Comparison of ENCODE assay signal across 1 cellular context in genomic region chr5:179698935-179699639, GRCh38.
TF ChIP-seq lines count a peak whose summit lies in the region.

A gene with protein sequence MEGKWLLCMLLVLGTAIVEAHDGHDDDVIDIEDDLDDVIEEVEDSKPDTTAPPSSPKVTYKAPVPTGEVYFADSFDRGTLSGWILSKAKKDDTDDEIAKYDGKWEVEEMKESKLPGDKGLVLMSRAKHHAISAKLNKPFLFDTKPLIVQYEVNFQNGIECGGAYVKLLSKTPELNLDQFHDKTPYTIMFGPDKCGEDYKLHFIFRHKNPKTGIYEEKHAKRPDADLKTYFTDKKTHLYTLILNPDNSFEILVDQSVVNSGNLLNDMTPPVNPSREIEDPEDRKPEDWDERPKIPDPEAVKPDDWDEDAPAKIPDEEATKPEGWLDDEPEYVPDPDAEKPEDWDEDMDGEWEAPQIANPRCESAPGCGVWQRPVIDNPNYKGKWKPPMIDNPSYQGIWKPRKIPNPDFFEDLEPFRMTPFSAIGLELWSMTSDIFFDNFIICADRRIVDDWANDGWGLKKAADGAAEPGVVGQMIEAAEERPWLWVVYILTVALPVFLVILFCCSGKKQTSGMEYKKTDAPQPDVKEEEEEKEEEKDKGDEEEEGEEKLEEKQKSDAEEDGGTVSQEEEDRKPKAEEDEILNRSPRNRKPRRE (plus strand): TSS chr5:179698967. CDS start chr5:179705682, 6,715 bp downstream.

TF ChIP-seq in HepG2, 621 proteins besides CTCF, POLR2A, EP300 and RAD21 (continued from another document and continues in another):
- TF ChIP-seq, protein P1, sequence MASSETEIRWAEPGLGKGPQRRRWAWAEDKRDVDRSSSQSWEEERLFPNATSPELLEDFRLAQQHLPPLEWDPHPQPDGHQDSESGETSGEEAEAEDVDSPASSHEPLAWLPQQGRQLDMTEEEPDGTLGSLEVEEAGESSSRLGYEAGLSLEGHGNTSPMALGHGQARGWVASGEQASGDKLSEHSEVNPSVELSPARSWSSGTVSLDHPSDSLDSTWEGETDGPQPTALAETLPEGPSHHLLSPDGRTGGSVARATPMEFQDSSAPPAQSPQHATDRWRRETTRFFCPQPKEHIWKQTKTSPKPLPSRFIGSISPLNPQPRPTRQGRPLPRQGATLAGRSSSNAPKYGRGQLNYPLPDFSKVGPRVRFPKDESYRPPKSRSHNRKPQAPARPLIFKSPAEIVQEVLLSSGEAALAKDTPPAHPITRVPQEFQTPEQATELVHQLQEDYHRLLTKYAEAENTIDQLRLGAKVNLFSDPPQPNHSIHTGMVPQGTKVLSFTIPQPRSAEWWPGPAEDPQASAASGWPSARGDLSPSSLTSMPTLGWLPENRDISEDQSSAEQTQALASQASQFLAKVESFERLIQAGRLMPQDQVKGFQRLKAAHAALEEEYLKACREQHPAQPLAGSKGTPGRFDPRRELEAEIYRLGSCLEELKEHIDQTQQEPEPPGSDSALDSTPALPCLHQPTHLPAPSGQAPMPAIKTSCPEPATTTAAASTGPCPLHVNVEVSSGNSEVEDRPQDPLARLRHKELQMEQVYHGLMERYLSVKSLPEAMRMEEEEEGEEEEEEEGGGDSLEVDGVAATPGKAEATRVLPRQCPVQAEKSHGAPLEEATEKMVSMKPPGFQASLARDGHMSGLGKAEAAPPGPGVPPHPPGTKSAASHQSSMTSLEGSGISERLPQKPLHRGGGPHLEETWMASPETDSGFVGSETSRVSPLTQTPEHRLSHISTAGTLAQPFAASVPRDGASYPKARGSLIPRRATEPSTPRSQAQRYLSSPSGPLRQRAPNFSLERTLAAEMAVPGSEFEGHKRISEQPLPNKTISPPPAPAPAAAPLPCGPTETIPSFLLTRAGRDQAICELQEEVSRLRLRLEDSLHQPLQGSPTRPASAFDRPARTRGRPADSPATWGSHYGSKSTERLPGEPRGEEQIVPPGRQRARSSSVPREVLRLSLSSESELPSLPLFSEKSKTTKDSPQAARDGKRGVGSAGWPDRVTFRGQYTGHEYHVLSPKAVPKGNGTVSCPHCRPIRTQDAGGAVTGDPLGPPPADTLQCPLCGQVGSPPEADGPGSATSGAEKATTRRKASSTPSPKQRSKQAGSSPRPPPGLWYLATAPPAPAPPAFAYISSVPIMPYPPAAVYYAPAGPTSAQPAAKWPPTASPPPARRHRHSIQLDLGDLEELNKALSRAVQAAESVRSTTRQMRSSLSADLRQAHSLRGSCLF (CRISPR knock-in tag; IDR thresholded peaks at IDR 0.05; ENCODE audit: borderline replicate concordance): no peak
- TF ChIP-seq ZNF205 (CRISPR knock-in tag; IDR thresholded peaks at IDR 0.05) (peak; percentile 32; the same call in 1 of the 2 replicates), DR1 (CRISPR knock-in tag; IDR thresholded peaks at IDR 0.05) (peak; percentile 0; the same call in 1 of the 2 replicates), NCOA2 (CRISPR knock-in tag; IDR thresholded peaks at IDR 0.05) (no peak; the same call in 1 of the 2 replicates), MLLT10 (CRISPR knock-in tag; IDR thresholded peaks at IDR 0.05) (no peak), LRRFIP1 (CRISPR knock-in tag; conservative IDR thresholded peaks at IDR 0.05) (no peak), ZNF781 (CRISPR knock-in tag; IDR thresholded peaks at IDR 0.05; ENCODE audit: borderline replicate concordance, not compliant biosample characterization) (no peak), KLF11 (CRISPR knock-in tag; IDR thresholded peaks at IDR 0.05) (no peak), ERF (CRISPR knock-in tag; IDR thresholded peaks at IDR 0.05) (no peak), ZNF180 (CRISPR knock-in tag; IDR thresholded peaks at IDR 0.05; ENCODE audit: borderline replicate concordance, low read depth) (no peak), SMYD3 (CRISPR knock-in tag; IDR thresholded peaks at IDR 0.05) (no peak; the same call in 1 of the 2 replicates), MLX (CRISPR knock-in tag; IDR thresholded peaks at IDR 0.05) (no peak), CBX5 (CRISPR knock-in tag; IDR thresholded peaks at IDR 0.05; ENCODE audit: borderline replicate concordance) (no peak), NR2C2 (CRISPR knock-in tag; IDR thresholded peaks at IDR 0.05; ENCODE audit: borderline replicate concordance) (peak; percentile 60; the same call in 1 of the 2 replicates), MTF1 (CRISPR knock-in tag; IDR thresholded peaks at IDR 0.05) (no peak), ZNF510 (CRISPR knock-in tag; IDR thresholded peaks at IDR 0.05; ENCODE audit: low read depth) (no peak; the same call in 1 of the 2 replicates), ZNF143 (CRISPR knock-in tag; IDR thresholded peaks at IDR 0.05) (no peak), ZNF17 (CRISPR knock-in tag; IDR thresholded peaks at IDR 0.05) (no peak), STAT5B (CRISPR knock-in tag; IDR thresholded peaks at IDR 0.05) (0 out of 2 replicates have a peak, but pooled peaks have one; percentile 12), MAF1 (CRISPR knock-in tag; IDR thresholded peaks at IDR 0.05; ENCODE audit: borderline replicate concordance) (0 out of 2 replicates have a peak, but pooled peaks have one; percentile 3), NRL (CRISPR knock-in tag; IDR thresholded peaks at IDR 0.05; ENCODE audit: borderline replicate concordance) (peak; percentile 59; the same call in 1 of the 2 replicates), CHD4 (IDR thresholded peaks at IDR 0.05; ENCODE audit: borderline replicate concordance, low read length) (no peak), RBM39 (IDR thresholded peaks at IDR 0.05; ENCODE audit: low read depth, low read length, poor library complexity, severe bottlenecking) (no peak), ZNF3 (CRISPR knock-in tag; IDR thresholded peaks at IDR 0.05) (no peak), ZXDC (CRISPR knock-in tag; IDR thresholded peaks at IDR 0.05) (no peak), SNAI1 (CRISPR knock-in tag; IDR thresholded peaks at IDR 0.05; ENCODE audit: borderline replicate concordance) (peak; percentile 14; the same call in 1 of the 2 replicates), ZMYM3 (CRISPR knock-in tag; IDR thresholded peaks at IDR 0.05) (no peak), SAFB2 (CRISPR knock-in tag; IDR thresholded peaks at IDR 0.05; ENCODE audit: borderline replicate concordance, low read depth) (no peak), ZSCAN20 (CRISPR knock-in tag; IDR thresholded peaks at IDR 0.05; ENCODE audit: borderline replicate concordance) (no peak), HHEX (CRISPR knock-in tag; IDR thresholded peaks at IDR 0.05) (no peak), PREB (CRISPR knock-in tag; IDR thresholded peaks at IDR 0.05) (no peak), ZNF605 (CRISPR knock-in tag; IDR thresholded peaks at IDR 0.05) (no peak; the same call in 1 of the 2 replicates)
- TF ChIP-seq, protein P2, sequence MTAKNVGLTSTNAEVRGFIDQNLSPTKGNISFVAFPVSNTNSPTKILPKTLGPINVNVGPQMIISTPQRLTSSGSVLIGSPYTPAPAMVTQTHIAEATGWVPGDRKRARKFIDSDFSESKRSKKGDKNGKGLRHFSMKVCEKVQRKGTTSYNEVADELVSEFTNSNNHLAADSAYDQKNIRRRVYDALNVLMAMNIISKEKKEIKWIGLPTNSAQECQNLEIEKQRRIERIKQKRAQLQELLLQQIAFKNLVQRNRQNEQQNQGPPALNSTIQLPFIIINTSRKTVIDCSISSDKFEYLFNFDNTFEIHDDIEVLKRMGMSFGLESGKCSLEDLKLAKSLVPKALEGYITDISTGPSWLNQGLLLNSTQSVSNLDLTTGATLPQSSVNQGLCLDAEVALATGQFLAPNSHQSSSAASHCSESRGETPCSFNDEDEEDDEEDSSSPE (CRISPR knock-in tag; IDR thresholded peaks at IDR 0.05): no peak; the same call in 1 of the 2 replicates
- TF ChIP-seq, protein P3, sequence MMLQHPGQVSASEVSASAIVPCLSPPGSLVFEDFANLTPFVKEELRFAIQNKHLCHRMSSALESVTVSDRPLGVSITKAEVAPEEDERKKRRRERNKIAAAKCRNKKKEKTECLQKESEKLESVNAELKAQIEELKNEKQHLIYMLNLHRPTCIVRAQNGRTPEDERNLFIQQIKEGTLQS (CRISPR knock-in tag; IDR thresholded peaks at IDR 0.05): 0 out of 2 replicates have a peak, but pooled peaks have one; percentile 41
- TF ChIP-seq, protein P4, sequence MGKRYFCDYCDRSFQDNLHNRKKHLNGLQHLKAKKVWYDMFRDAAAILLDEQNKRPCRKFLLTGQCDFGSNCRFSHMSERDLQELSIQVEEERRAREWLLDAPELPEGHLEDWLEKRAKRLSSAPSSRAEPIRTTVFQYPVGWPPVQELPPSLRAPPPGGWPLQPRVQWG (CRISPR knock-in tag; IDR thresholded peaks at IDR 0.05; ENCODE audit: borderline replicate concordance, low read depth): no peak
- TF ChIP-seq, protein P5, sequence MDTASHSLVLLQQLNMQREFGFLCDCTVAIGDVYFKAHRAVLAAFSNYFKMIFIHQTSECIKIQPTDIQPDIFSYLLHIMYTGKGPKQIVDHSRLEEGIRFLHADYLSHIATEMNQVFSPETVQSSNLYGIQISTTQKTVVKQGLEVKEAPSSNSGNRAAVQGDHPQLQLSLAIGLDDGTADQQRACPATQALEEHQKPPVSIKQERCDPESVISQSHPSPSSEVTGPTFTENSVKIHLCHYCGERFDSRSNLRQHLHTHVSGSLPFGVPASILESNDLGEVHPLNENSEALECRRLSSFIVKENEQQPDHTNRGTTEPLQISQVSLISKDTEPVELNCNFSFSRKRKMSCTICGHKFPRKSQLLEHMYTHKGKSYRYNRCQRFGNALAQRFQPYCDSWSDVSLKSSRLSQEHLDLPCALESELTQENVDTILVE (CRISPR knock-in tag; IDR thresholded peaks at IDR 0.05): no peak
- TF ChIP-seq, protein P6, sequence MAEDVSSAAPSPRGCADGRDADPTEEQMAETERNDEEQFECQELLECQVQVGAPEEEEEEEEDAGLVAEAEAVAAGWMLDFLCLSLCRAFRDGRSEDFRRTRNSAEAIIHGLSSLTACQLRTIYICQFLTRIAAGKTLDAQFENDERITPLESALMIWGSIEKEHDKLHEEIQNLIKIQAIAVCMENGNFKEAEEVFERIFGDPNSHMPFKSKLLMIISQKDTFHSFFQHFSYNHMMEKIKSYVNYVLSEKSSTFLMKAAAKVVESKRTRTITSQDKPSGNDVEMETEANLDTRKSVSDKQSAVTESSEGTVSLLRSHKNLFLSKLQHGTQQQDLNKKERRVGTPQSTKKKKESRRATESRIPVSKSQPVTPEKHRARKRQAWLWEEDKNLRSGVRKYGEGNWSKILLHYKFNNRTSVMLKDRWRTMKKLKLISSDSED (CRISPR knock-in tag; IDR thresholded peaks at IDR 0.05): no peak
